ENCODE assay signal across 6 cellular contexts in genomic region chr3:50355829-50356552, GRCh38. TPM values are rescaled to one million over a fixed set of nuclear protein-coding genes. Genes with fewer than 3 reads are reported as not detected.
DNase-seq lines count a peak whose midpoint lies in the region; TF ChIP-seq lines count a peak whose summit lies in the region.

No MANE protein-coding gene starts in this region.

- peaks cover 77% of the 10 kb centered on the region for H3K79me2 ChIP-seq in mammary epithelial cell (ENCODE audit: insufficient read depth, low read length)

- DNase-seq in NB4 (ENCODE audit: low read depth) (no peak), mammary epithelial cell (no peak), G401 (ENCODE audit: low spot score) (no peak), NCI-H1048 (lab: John Stamatoyannopoulos, UW) (no peak), NCI-H524 treated with DMSO at 0.1 percent for 48 hours (lab: John Stamatoyannopoulos, UW) (no peak)

- peaks cover 12% of the 10 kb centered on the region for H3K36me3 ChIP-seq in mammary epithelial cell (ENCODE audit: insufficient read depth, low read length)
- peaks cover 18% of the 10 kb centered on the region for H3K36me3 ChIP-seq in rectal smooth muscle tissue (ENCODE audit: control insufficient read depth, insufficient read depth, low read length)

- no peaks in the 10 kb centered on the region for H4K20me1 ChIP-seq in mammary epithelial cell (ENCODE audit: insufficient read depth, low read length)

- no TSS peak for BruUV-seq in mammary epithelial cell (replicated peaks; lab: Mats Ljungman, UMichigan)

- H3K4me3 ChIP-seq in NB4 (ENCODE audit: low read depth, low read length) (peak overlapping the region; percentile 79), mammary epithelial cell (replicated peaks in 1 of 3; ENCODE audit: insufficient read depth in 1 of 3, low read depth in 2 of 3, low read length in 3 of 3) (no peak overlapping the region), rectal smooth muscle tissue (ENCODE audit: low read length) (peak overlapping the region; percentile 11)

- dilution Hi-C loops in mammary epithelial cell (cut with HindIII; ENCODE audit: low sequenced_read_pairs): loop anchor here (10.0 kb wide), 1 partner anchor 89 kb away; no protein-coding TSS in a partner anchor

- TF ChIP-seq POLR2A in NB4 (IDR thresholded peaks at IDR 0.05; ENCODE audit: extremely low read depth, insufficient read length): no peak

- H3K9ac ChIP-seq in mammary epithelial cell (ENCODE audit: insufficient read depth, low read length): no peak overlapping the region
- H3K9ac ChIP-seq in rectal smooth muscle tissue (ENCODE audit: low read length): peak overlapping the region; percentile 7

- 43% methylated on average over 5 of the region's 5 CpGs for WGBS in mammary epithelial cell (ENCODE audit: low coverage, missing lambda C conversion rate)

- H3K9me3 ChIP-seq in mammary epithelial cell (replicated peaks; ENCODE audit: insufficient read depth, low read length): no peaks in the 10 kb centered on the region

- H3K4me2 ChIP-seq in mammary epithelial cell (ENCODE audit: insufficient read depth, low read depth, low read length): peak overlapping the region; percentile 97

- H3K27ac ChIP-seq in mammary epithelial cell (ENCODE audit: insufficient read depth, low read depth, low read length): no peak overlapping the region
- H3K27ac ChIP-seq in rectal smooth muscle tissue (ENCODE audit: low read depth, low read length): no peak overlapping the region

- peaks cover 40% of the 10 kb centered on the region for H3K4me1 ChIP-seq in mammary epithelial cell (ENCODE audit: insufficient read depth, low read length)
- H3K4me1 ChIP-seq in rectal smooth muscle tissue (ENCODE audit: control insufficient read depth, insufficient read depth, low read length): peaks cover 37% of the 10 kb centered on the region

- intact Hi-C loops in mammary epithelial cell (cut with micrococcal nuclease): no loop called here

- TF ChIP-seq CTCF in NB4 (IDR thresholded peaks at IDR 0.05; ENCODE audit: low read depth, low read length) (no peak), mammary epithelial cell (conservative IDR thresholded peaks at IDR 0.05 in 1 of 2, IDR thresholded peaks at IDR 0.05 in 1 of 2; ENCODE audit: extremely low read depth in 1 of 2, insufficient read depth in 1 of 2, low read depth in 1 of 2, low read length in 2 of 2) (peak in 1 of 2 donors; percentile 0)

- CTCF ChIA-PET in mammary epithelial cell (lab: Charles Lee; ENCODE audit: low non-redundant PET): no interaction called here

- no peak overlapping the region for H2AFZ ChIP-seq in mammary epithelial cell (ENCODE audit: low read depth, low read length)

- H3K27me3 ChIP-seq in mammary epithelial cell (ENCODE audit: insufficient read depth, low read length) (no peaks in the 10 kb centered on the region), rectal smooth muscle tissue (ENCODE audit: control insufficient read depth, insufficient read depth, low read length) (no peaks in the 10 kb centered on the region)

- in situ Hi-C loops in mammary epithelial cell (cut with MboI; ENCODE audit: low sequenced_read_pairs in 2 of 2) (no loop called here), G401 (cut with HindIII; ENCODE audit: low sequenced_read_pairs) (loop anchor here (10.0 kb wide), 2 partner anchors 91 to 179 kb away; partner anchors contain the start of gene SEMA3B)

RNA-seq across cellular contexts. Expression of gene TMEM115, which starts 3.3 kb away (rescaled TPM):
- 10 to 100 TPM; 37.6 to 42.8 TPM for total RNA-seq in mammary epithelial cell
- polyA plus RNA-seq in mammary epithelial cell: 33.2 TPM
- 30.9 TPM for polyA minus RNA-seq in mammary epithelial cell
- total RNA-seq in G401 (2014; rRNA removed; shearing (Covaris generic)): 35.4 and 43.1 TPM in 2 replicates

RNA-seq across cellular contexts. Expression of gene CYB561D2, which starts 5.3 kb away (rescaled TPM):
- 10 to 100 TPM; 10.0 to 11.9 TPM for total RNA-seq in mammary epithelial cell
- 24.4 TPM for polyA plus RNA-seq in mammary epithelial cell
- polyA minus RNA-seq in mammary epithelial cell: 8.0 TPM
- 18.3 and 31.4 TPM in 2 replicates for total RNA-seq in G401 (2014; rRNA removed; shearing (Covaris generic))

RNA-seq across cellular contexts. Expression of gene NPRL2, which starts 5.4 kb away (rescaled TPM):
- 10 to 100 TPM; 15.6 to 17.7 TPM for total RNA-seq in mammary epithelial cell
- 34.8 TPM for polyA plus RNA-seq in mammary epithelial cell
- polyA minus RNA-seq in mammary epithelial cell: 28.7 TPM
- total RNA-seq in G401 (2014; rRNA removed; shearing (Covaris generic)): 26.7 and 27.3 TPM in 2 replicates

RNA-seq across cellular contexts. Expression of gene ZMYND10, which starts 10.5 kb away (rescaled TPM):
- total RNA-seq in mammary epithelial cell: under 1 TPM; 0.33 to 0.52 TPM
- polyA plus RNA-seq in mammary epithelial cell: 0.33 TPM
- polyA minus RNA-seq in mammary epithelial cell: not detected
- total RNA-seq in G401 (2014; rRNA removed; shearing (Covaris generic)): 10.1 TPM in 1 of 2 replicates, not detected in the other

RNA-seq across cellular contexts. Expression of gene RASSF1, which starts 15.4 kb away (rescaled TPM):
- 10 to 100 TPM in 1 of 2 donors, 1 to 10 TPM in 1; 9.2 to 23.3 TPM for total RNA-seq in mammary epithelial cell
- polyA plus RNA-seq in mammary epithelial cell: 29.2 TPM
- 3.3 TPM for polyA minus RNA-seq in mammary epithelial cell
- total RNA-seq in G401 (2014; rRNA removed; shearing (Covaris generic)): 23.2 and 31.8 TPM in 2 replicates

Comparison
In these comparisons a context has a peak if more than half of its experiments do, and no peak if none do; other contexts are left out.
1. H3K4me3 ChIP-seq: peak in NB4 (single experiment) and rectal smooth muscle tissue (single experiment); none in mammary epithelial cell (0 of 3).